Comparison of ENCODE assay signal across 10 cellular contexts in the genomic region with DNA sequence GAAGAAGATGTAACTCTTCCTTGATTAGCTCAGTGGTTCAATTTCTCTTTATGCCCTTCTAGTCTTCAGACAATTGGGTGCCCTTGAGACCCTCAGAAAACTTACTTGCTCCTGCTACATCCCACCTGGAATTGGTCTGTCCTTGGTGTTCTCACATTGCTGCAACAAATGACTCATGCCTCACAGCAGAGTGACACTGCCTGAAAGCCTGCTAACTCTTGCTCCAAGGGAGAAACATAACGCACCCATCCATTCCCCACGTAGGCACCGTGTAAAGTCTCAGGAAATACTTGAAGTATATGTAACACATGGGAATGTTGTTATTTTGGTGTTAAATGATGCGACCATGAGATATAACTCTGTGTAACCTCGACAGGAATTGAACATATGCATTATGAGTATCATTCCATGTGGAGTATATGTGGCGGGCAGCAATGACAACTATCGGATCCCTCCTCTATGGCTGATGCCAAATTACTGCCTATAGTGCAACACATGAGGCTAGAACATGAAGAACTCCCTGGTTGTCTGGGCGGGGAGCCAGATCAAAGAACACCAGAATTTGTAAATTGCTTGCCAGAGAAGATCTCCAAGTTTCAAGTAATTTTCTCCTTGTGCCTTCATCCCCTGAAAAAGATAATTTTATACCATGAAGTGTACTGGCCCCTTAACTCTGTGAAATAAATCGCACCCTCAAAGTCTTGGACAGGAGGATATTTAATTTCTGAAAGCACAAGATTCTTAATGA.
DNase-seq lines count a peak whose midpoint lies in the region; ATAC-seq and TF ChIP-seq lines count a peak whose summit lies in the region.
"Had no signal": no experiment of that assay in that cellular context is flagged by ENCODE, and none has a peak within 500 bp of the region (broad histone marks: within the 10 kb centered on the region; RNA-seq: fewer than 3 reads in every experiment).

No MANE protein-coding gene starts in this region.

- H3K27me3 ChIP-seq in SJSA1 (replicated peaks) (no peaks in the 10 kb centered on the region), vagina (no peaks in the 10 kb centered on the region)

- TF ChIP-seq POLR2A in vagina (IDR thresholded peaks at IDR 0.05), result no peak

- DNase-seq in natural killer cell, result no peak
- DNase-seq in natural killer cell treated with Interleukin-12 subunit alpha and Interleukin-12 subunit beta and Interleukin-15 and Interleukin-18, amount 100 ng/mL, for 72 hours (ENCODE audit: low spot score), result no peak
- DNase-seq in SJSA1 (ENCODE audit: low read depth in 1 of 2, low spot score in 2 of 2), result no peak
- no peak for DNase-seq in immature natural killer cell
- no peak for DNase-seq in vagina (ENCODE audit: extremely low spot score in 2 of 2)
- DNase-seq in MV-4-11 (lab: John Stamatoyannopoulos, UW), result no peak
- DNase-seq: activated CD8-positive, alpha-beta memory T cell treated with anti-CD3 and anti-CD28 coated beads, Interleukin-2, amount 50 U/mL, for 48 hours; Right ventricle myocardium superior had no signal

- H3K9me3 Mint-ChIP-seq in natural killer cell (no peaks in the 10 kb centered on the region), immature natural killer cell (no peaks in the 10 kb centered on the region)
- H3K9me3 Mint-ChIP-seq in natural killer cell treated with Interleukin-12 subunit alpha and Interleukin-12 subunit beta and Interleukin-15 and Interleukin-18, amount 100 ng/mL, for 72 hours, result no peaks in the 10 kb centered on the region

- H3K4me3 Mint-ChIP-seq in natural killer cell (peak overlapping the region; percentile 97), immature natural killer cell (peak overlapping the region in 4 of 5 donors; percentile 95 to 98 (median 96))
- no peak overlapping the region for H3K4me3 Mint-ChIP-seq in natural killer cell treated with Interleukin-12 subunit alpha and Interleukin-12 subunit beta and Interleukin-15 and Interleukin-18, amount 100 ng/mL, for 72 hours

- peak overlapping the region; percentile 33 for H3K4me3 ChIP-seq in SJSA1
- peak overlapping the region; percentile 42 to 45 for H3K4me3 ChIP-seq in vagina

- H3K27ac Mint-ChIP-seq in natural killer cell, result peak overlapping the region in 1 of 2 donors; percentile 90
- peak overlapping the region in 1 of 2 donors; percentile 94 for H3K27ac Mint-ChIP-seq in natural killer cell treated with Interleukin-12 subunit alpha and Interleukin-12 subunit beta and Interleukin-15 and Interleukin-18, amount 100 ng/mL, for 72 hours
- H3K27ac Mint-ChIP-seq in immature natural killer cell, result peak overlapping the region in 5 of 6 donors; percentile 54 to 97 (median 91)

- H3K4me1 ChIP-seq in SJSA1 (replicated peaks) (peaks cover 17% of the 10 kb centered on the region), vagina (no peaks in the 10 kb centered on the region)

- H3K36me3 Mint-ChIP-seq in natural killer cell, result no peaks in the 10 kb centered on the region
- no peaks in the 10 kb centered on the region for H3K36me3 Mint-ChIP-seq in natural killer cell treated with Interleukin-12 subunit alpha and Interleukin-12 subunit beta and Interleukin-15 and Interleukin-18, amount 100 ng/mL, for 72 hours
- H3K36me3 Mint-ChIP-seq in immature natural killer cell, result peaks cover 0 to 3% (median 0%) of the 10 kb centered on the region in 3 donors

- H3K4me1 Mint-ChIP-seq in natural killer cell (peaks cover 0 to 19% of the 10 kb centered on the region in 2 donors), immature natural killer cell (peaks cover 16 to 21% of the 10 kb centered on the region in 2 donors)
- peaks cover 0 to 18% of the 10 kb centered on the region in 2 donors for H3K4me1 Mint-ChIP-seq in natural killer cell treated with Interleukin-12 subunit alpha and Interleukin-12 subunit beta and Interleukin-15 and Interleukin-18, amount 100 ng/mL, for 72 hours (ENCODE audit: low read depth in 2 of 2)

- ATAC-seq in natural killer cell (no peak), HG02973 (IDR thresholded peaks at IDR 0.05; ENCODE audit: unreplicated experiment) (no peak), GM19324 (IDR thresholded peaks at IDR 0.05; ENCODE audit: low FRiP score, unreplicated experiment) (no peak)
- no peak for ATAC-seq in natural killer cell treated with Interleukin-12 subunit alpha and Interleukin-12 subunit beta and Interleukin-15 and Interleukin-18, amount 100 ng/mL, for 72 hours

- intact Hi-C loops in natural killer cell (cut with micrococcal nuclease), result no loop called here
- intact Hi-C loops in vagina (cut with DNase I), result loop anchor here (5.0 to 10.0 kb wide), 2 partner anchors 47 to 84 kb away; no protein-coding TSS in a partner anchor

- no peak for TF ChIP-seq CTCF in natural killer cell (IDR thresholded peaks at IDR 0.05)
- TF ChIP-seq CTCF in vagina (IDR thresholded peaks at IDR 0.05), result no peak

- H3K27ac ChIP-seq in SJSA1 (peak overlapping the region; percentile 57), vagina (peak overlapping the region; percentile 60)

- H3K9me3 ChIP-seq in SJSA1 (replicated peaks) (no peaks in the 10 kb centered on the region), vagina (no peaks in the 10 kb centered on the region)

- no peaks in the 10 kb centered on the region for H3K27me3 Mint-ChIP-seq in natural killer cell (ENCODE audit: low read depth in 2 of 2)
- H3K27me3 Mint-ChIP-seq in natural killer cell treated with Interleukin-12 subunit alpha and Interleukin-12 subunit beta and Interleukin-15 and Interleukin-18, amount 100 ng/mL, for 72 hours, result peaks cover 0 to 5% of the 10 kb centered on the region in 2 donors
- H3K27me3 Mint-ChIP-seq in immature natural killer cell (ENCODE audit: low read depth in 3 of 3), result peaks cover 0 to 14% (median 10%) of the 10 kb centered on the region in 3 donors

- H3K36me3 ChIP-seq in SJSA1 (peaks cover 4% of the 10 kb centered on the region; the same call in 1 of the 2 replicates), vagina (no peaks in the 10 kb centered on the region)
